In the genomic region with DNA sequence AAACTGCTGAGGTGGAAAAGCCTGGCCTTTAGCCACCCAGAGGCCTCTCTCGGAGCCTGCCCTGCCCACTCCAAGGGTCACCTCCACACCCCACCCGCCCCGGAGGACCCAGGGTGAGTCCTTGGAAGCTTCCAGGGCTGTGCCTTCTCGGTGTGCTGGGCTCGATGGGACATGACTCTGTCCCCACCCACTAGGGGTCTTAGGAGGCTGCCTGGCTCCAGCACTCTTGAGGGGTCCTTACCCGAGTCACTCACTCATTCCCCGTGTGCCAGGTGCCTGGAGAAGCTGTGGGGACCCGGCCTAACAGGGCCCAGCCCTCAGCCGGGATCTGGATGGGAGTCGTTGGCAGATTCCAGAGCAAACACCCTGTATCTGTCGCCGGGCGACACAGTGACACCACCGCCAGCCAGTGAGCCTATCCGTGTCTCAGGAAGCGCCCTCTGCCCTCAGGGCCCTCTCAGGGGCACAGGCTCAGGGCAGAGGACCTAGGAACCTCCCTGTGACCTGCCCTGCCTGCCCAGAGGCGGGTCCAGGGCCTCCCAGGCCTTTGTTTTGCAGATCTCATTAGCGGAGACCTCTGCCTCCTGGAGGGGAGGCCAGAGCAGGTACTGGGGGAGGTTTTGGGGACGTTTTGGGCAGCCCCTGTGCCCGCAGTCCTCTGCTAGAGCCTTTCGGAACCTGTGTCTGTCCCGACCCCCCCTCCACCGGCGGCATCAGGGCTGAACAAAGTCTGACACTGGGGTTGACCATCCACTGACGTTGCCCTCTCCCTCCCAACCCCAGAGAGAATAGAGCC, we compare ENCODE assay signal across 1 cellular context.
TF ChIP-seq lines count a peak whose summit lies in the region.

No MANE protein-coding gene starts in this region.

TF ChIP-seq in HepG2, 621 proteins besides CTCF, POLR2A, EP300 and RAD21 (continued from another document and continues in another):
- TF ChIP-seq, protein P1, sequence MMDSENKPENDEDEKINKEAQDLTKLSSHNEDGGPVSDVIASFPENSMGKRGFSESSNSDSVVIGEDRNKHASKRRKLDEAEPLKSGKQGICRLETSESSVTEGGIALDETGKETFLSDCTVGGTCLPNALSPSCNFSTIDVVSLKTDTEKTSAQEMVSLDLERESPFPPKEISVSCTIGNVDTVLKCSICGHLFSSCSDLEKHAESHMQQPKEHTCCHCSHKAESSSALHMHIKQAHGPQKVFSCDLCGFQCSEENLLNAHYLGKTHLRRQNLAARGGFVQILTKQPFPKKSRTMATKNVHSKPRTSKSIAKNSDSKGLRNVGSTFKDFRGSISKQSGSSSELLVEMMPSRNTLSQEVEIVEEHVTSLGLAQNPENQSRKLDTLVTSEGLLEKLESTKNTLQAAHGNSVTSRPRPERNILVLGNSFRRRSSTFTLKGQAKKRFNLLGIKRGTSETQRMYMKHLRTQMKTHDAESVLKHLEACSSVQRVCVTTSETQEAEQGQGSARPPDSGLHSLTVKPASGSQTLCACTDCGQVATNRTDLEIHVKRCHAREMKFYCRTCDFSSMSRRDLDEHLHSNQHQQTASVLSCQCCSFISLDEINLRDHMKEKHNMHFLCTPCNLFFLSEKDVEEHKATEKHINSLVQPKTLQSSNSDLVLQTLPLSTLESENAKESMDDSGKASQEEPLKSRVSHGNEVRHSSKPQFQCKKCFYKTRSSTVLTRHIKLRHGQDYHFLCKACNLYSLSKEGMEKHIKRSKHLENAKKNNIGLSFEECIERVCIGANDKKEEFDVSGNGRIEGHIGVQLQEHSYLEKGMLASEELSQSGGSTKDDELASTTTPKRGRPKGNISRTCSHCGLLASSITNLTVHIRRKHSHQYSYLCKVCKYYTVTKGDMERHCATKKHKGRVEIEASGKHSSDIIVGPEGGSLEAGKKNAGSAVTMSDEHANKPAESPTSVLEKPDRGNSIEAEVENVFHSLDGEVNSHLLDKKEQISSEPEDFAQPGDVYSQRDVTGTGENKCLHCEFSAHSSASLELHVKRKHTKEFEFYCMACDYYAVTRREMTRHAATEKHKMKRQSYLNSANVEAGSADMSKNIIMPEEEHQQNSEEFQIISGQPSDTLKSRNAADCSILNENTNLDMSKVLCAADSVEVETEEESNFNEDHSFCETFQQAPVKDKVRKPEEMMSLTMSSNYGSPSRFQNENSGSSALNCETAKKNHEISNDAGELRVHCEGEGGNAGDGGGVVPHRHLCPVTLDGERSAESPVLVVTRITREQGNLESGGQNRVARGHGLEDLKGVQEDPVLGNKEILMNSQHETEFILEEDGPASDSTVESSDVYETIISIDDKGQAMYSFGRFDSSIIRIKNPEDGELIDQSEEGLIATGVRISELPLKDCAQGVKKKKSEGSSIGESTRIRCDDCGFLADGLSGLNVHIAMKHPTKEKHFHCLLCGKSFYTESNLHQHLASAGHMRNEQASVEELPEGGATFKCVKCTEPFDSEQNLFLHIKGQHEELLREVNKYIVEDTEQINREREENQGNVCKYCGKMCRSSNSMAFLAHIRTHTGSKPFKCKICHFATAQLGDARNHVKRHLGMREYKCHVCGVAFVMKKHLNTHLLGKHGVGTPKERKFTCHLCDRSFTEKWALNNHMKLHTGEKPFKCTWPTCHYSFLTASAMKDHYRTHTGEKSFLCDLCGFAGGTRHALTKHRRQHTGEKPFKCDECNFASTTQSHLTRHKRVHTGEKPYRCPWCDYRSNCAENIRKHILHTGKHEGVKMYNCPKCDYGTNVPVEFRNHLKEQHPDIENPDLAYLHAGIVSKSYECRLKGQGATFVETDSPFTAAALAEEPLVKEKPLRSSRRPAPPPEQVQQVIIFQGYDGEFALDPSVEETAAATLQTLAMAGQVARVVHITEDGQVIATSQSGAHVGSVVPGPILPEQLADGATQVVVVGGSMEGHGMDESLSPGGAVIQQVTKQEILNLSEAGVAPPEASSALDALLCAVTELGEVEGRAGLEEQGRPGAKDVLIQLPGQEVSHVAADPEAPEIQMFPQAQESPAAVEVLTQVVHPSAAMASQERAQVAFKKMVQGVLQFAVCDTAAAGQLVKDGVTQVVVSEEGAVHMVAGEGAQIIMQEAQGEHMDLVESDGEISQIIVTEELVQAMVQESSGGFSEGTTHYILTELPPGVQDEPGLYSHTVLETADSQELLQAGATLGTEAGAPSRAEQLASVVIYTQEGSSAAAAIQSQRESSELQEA (CRISPR knock-in tag; IDR thresholded peaks at IDR 0.05; ENCODE audit: not compliant biosample characterization), result no peak
- TF ChIP-seq ZBTB14 (CRISPR knock-in tag; IDR thresholded peaks at IDR 0.05) (no peak), PAXIP1 (CRISPR knock-in tag; conservative IDR thresholded peaks at IDR 0.05) (peak; percentile 82), SMYD3 (CRISPR knock-in tag; IDR thresholded peaks at IDR 0.05) (no peak), POLR2AphosphoS2 (IDR thresholded peaks at IDR 0.05; ENCODE audit: low read depth, low read length) (no peak), PHF21A (CRISPR knock-in tag; IDR thresholded peaks at IDR 0.05) (peak; percentile 73), THAP11 (CRISPR knock-in tag; IDR thresholded peaks at IDR 0.05) (peak; percentile 25; the same call in 1 of the 2 replicates), ZNF800 (CRISPR knock-in tag; IDR thresholded peaks at IDR 0.05) (0 out of 2 replicates have a peak, but pooled peaks have one; percentile 36), KAT7 (CRISPR knock-in tag; IDR thresholded peaks at IDR 0.05; ENCODE audit: borderline replicate concordance) (no peak; the same call in 1 of the 2 replicates), ZNF232 (CRISPR knock-in tag; IDR thresholded peaks at IDR 0.05; ENCODE audit: borderline replicate concordance) (0 out of 2 replicates have a peak, but pooled peaks have one; percentile 23), HMG20B (CRISPR knock-in tag; conservative IDR thresholded peaks at IDR 0.05) (no peak), NCOA2 (CRISPR knock-in tag; IDR thresholded peaks at IDR 0.05) (0 out of 2 replicates have a peak, but pooled peaks have one; percentile 27), NR0B2 (CRISPR knock-in tag; IDR thresholded peaks at IDR 0.05) (no peak), ZNF17 (CRISPR knock-in tag; IDR thresholded peaks at IDR 0.05) (no peak), ZNF687 (CRISPR knock-in tag; IDR thresholded peaks at IDR 0.05) (peak; percentile 64; the same call in 1 of the 2 replicates), SIX4 (CRISPR knock-in tag; IDR thresholded peaks at IDR 0.05) (no peak), DPF2 (CRISPR knock-in tag; IDR thresholded peaks at IDR 0.05; ENCODE audit: borderline replicate concordance, low read depth) (peak; percentile 30; the same call in 1 of the 2 replicates), ZNF691 (CRISPR knock-in tag; IDR thresholded peaks at IDR 0.05; ENCODE audit: borderline replicate concordance, low read depth) (0 out of 2 replicates have a peak, but pooled peaks have one; percentile 26), RCOR2 (CRISPR knock-in tag; IDR thresholded peaks at IDR 0.05) (0 out of 2 replicates have a peak, but pooled peaks have one; percentile 50), NR2F1 (CRISPR knock-in tag; IDR thresholded peaks at IDR 0.05) (peak in 1 of 2 experiments; percentile 73; a peak in 1 of 4 replicates), ZNF138 (CRISPR knock-in tag; IDR thresholded peaks at IDR 0.05; ENCODE audit: low read depth) (0 out of 2 replicates have a peak, but pooled peaks have one; percentile 45)
- TF ChIP-seq, protein P2, sequence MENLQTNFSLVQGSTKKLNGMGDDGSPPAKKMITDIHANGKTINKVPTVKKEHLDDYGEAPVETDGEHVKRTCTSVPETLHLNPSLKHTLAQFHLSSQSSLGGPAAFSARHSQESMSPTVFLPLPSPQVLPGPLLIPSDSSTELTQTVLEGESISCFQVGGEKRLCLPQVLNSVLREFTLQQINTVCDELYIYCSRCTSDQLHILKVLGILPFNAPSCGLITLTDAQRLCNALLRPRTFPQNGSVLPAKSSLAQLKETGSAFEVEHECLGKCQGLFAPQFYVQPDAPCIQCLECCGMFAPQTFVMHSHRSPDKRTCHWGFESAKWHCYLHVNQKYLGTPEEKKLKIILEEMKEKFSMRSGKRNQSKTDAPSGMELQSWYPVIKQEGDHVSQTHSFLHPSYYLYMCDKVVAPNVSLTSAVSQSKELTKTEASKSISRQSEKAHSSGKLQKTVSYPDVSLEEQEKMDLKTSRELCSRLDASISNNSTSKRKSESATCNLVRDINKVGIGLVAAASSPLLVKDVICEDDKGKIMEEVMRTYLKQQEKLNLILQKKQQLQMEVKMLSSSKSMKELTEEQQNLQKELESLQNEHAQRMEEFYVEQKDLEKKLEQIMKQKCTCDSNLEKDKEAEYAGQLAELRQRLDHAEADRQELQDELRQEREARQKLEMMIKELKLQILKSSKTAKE (CRISPR knock-in tag; IDR thresholded peaks at IDR 0.05; ENCODE audit: borderline replicate concordance), result peak; percentile 71
